Comparison of ENCODE assay signal across 8 cellular contexts in the genomic region with DNA sequence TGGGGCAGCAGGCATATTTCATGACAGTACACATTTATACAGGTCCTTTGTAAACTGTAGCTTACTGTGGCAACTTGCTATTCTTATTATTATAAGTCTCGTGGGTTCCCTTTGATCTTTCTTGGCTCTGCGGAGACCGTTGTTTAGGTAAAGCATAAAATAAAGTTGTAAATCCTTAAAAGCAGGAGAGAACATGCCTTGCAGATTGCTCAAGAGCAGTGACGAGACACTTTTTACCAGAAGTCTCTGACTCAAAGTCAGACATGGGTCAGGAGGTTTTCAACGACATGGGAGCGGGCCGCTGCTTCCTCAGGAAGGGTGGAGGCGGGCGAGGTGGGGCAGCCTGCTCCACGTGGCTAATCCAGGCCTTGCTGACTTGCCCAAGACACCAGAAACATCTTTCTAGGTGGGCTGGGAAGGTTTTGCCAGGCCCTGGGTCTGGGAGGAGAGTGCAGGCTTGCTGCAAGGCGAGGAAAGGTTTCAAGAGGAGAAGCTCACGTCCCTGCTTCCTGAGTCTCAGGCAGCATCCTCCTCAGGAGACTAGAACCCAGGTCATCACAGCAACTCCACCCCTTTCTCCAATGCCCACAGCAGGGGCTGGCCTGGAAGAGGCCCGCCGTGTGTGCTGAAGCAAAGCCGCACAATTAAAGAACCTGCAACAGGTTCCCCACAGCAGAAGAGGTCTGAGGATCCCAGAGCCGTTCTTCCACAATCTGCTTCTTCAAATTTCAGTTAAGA. TPM values are rescaled to one million over a fixed set of nuclear protein-coding genes. Genes with fewer than 3 reads are reported as not detected.
DNase-seq lines count a peak whose midpoint lies in the region; ATAC-seq and TF ChIP-seq lines count a peak whose summit lies in the region.

No MANE protein-coding gene starts in this region.

- H3K4me3 ChIP-seq in AG04450 (ENCODE audit: low read depth, low read length), result no peak overlapping the region
- H3K4me3 ChIP-seq in brain microvascular endothelial cell (ENCODE audit: low read depth, low read length), result no peak overlapping the region
- no peak overlapping the region for H3K4me3 ChIP-seq in lower lobe of right lung

- no peak for TF ChIP-seq EP300 in Ishikawa (IDR thresholded peaks at IDR 0.05; ENCODE audit: borderline replicate concordance)

- POLR2A ChIA-PET in AG04450 (lab: Yijun Ruan, JAX), result interaction anchor here (0.5 to 0.6 kb wide), 2 partner anchors 25 to 326 kb away, joined by 3 to 8 read pairs; no protein-coding TSS in a partner anchor

- in situ Hi-C loops in brain microvascular endothelial cell (cut with HindIII; ENCODE audit: low pct_ligation_motif_present, low sequenced_read_pairs), result no loop called here

- DNase-seq in AG04450 (ENCODE audit: low read depth, low spot score), result peak; percentile 84
- peak; percentile 92 for DNase-seq in brain microvascular endothelial cell
- DNase-seq in lower lobe of right lung, result peak; percentile 92
- no peak for DNase-seq in germinal center (ENCODE audit: low spot score)
- no peak for DNase-seq in NCI-H774 (lab: John Stamatoyannopoulos, UW)
- no peak for DNase-seq in NCI-H446 treated with DMSO at 0.1 percent for 48 hours (lab: John Stamatoyannopoulos, UW)

- CTCF ChIA-PET in AG04450 (lab: Charles Lee), result interaction anchor here (1.0 to 1.2 kb wide), 2 partner anchors 15 to 41 kb away, joined by 3 to 4 read pairs; no protein-coding TSS in a partner anchor

- peak overlapping the region; percentile 99 for H3K27ac ChIP-seq in AG04450 (ENCODE audit: low read depth, low read length)
- peak overlapping the region; percentile 97 for H3K27ac ChIP-seq in brain microvascular endothelial cell
- peak overlapping the region; percentile 81 for H3K27ac ChIP-seq in lower lobe of right lung

- ATAC-seq in lower lobe of right lung, result peak; percentile 82 to 88
- ATAC-seq in GM21515 (IDR thresholded peaks at IDR 0.05; ENCODE audit: unreplicated experiment), result no peak

- intact Hi-C loops in lower lobe of right lung (cut with DNase I), result no loop called here

- TF ChIP-seq CTCF in AG04450 (IDR thresholded peaks at IDR 0.05; ENCODE audit: low read depth, low read length), result no peak
- TF ChIP-seq CTCF in brain microvascular endothelial cell (IDR thresholded peaks at IDR 0.05; ENCODE audit: low read depth, low read length, missing control alignments), result no peak
- TF ChIP-seq CTCF in lower lobe of right lung (IDR thresholded peaks at IDR 0.05), result no peak

- H3K27me3 ChIP-seq in AG04450 (ENCODE audit: control insufficient read depth, insufficient read depth, low read length) (no peaks in the 10 kb centered on the region), brain microvascular endothelial cell (replicated peaks) (no peaks in the 10 kb centered on the region), lower lobe of right lung (ENCODE audit: low read depth) (no peaks in the 10 kb centered on the region)

- H3K9me3 ChIP-seq in AG04450 (ENCODE audit: control insufficient read depth, insufficient read depth, low read length) (no peaks in the 10 kb centered on the region; the same call in 1 of the 2 replicates), lower lobe of right lung (no peaks in the 10 kb centered on the region)

- peaks cover 20% of the 10 kb centered on the region for H3K36me3 ChIP-seq in brain microvascular endothelial cell (replicated peaks)
- H3K36me3 ChIP-seq in lower lobe of right lung, result peaks cover 27% of the 10 kb centered on the region

- H3K4me1 ChIP-seq in lower lobe of right lung, result peaks cover 79% of the 10 kb centered on the region

- TF ChIP-seq RAD21 in Ishikawa (IDR thresholded peaks at IDR 0.05; ENCODE audit: low read depth), result no peak

TF ChIP-seq in Ishikawa, 13 proteins besides CTCF, POLR2A, EP300 and RAD21:
- TF ChIP-seq, protein P1, sequence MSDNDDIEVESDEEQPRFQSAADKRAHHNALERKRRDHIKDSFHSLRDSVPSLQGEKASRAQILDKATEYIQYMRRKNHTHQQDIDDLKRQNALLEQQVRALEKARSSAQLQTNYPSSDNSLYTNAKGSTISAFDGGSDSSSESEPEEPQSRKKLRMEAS (IDR thresholded peaks at IDR 0.05), result 0 out of 2 replicates have a peak, but pooled peaks have one; percentile 55
- no peak for TF ChIP-seq CEBPB (IDR thresholded peaks at IDR 0.05)

RNA-seq across cellular contexts. Expression of gene TBC1D2, which starts 6.5 kb away (rescaled TPM):
- polyA plus RNA-seq in AG04450 (2011; rRNA removed), result 17.2 and 21.9 TPM in 2 replicates
- 22.3 and 27.7 TPM in 2 replicates for polyA minus RNA-seq in AG04450 (2011; rRNA and poly(A)+ RNA removed)
- total RNA-seq in lower lobe of right lung, result 64.3 TPM

RNA-seq across cellular contexts. Expression of gene CORO2A, which starts 56.5 kb away (rescaled TPM):
- 1.4 TPM in 2 replicates for polyA plus RNA-seq in AG04450 (2011; rRNA removed)
- 1.9 and 2.4 TPM in 2 replicates for polyA minus RNA-seq in AG04450 (2011; rRNA and poly(A)+ RNA removed)
- 26.1 TPM for total RNA-seq in lower lobe of right lung

Comparison
In these comparisons a context has a peak if more than half of its experiments do, and no peak if none do; other contexts are left out.
1. DNase-seq: peak in AG04450 (single experiment), brain microvascular endothelial cell (single experiment) and lower lobe of right lung (single experiment); none in germinal center (single experiment), NCI-H774 (single experiment) and NCI-H446 treated with DMSO at 0.1 percent for 48 hours (single experiment).
2. Peak in every context shown above with its lines, with median percentiles within 50 percentile points of each other: H3K27ac ChIP-seq.